9 cellular contexts compared by ENCODE assay signal in genomic region chr9:134327671-134328231, GRCh38. TPM values are rescaled to one million over a fixed set of nuclear protein-coding genes. Genes with fewer than 3 reads are reported as not detected.
A peak's percentile ranks its signal among the peaks of the same experiment; 100 is the strongest.
DNase-seq lines count a peak whose midpoint lies in the region; ATAC-seq and TF ChIP-seq lines count a peak whose summit lies in the region.
"Had no signal": no experiment of that assay in that cellular context is flagged by ENCODE, and none has a peak within 500 bp of the region (broad histone marks: within the 10 kb centered on the region; RNA-seq: fewer than 3 reads in every experiment).

No MANE protein-coding gene starts in this region.

- POLR2A ChIA-PET in activated CD4-positive, alpha-beta T cell treated with anti-CD3 and anti-CD28 coated beads, Interleukin-2, amount 10 ng/mL, durations not matched to agents 7 days and 5 days (lab: Charles Lee): no interaction called here

- no peak overlapping the region for H3K27ac Mint-ChIP-seq in activated CD4-positive, alpha-beta T cell treated with anti-CD3 and anti-CD28 coated beads, Interleukin-2, amount 10 ng/mL, durations not matched to agents 7 days and 5 days
- H3K27ac Mint-ChIP-seq: natural killer cell treated with Interleukin-12 subunit alpha and Interleukin-12 subunit beta and Interleukin-15 and Interleukin-18, amount 100 ng/mL, for 72 hours had no signal

- H3K9me3 Mint-ChIP-seq in activated CD4-positive, alpha-beta T cell treated with anti-CD3 and anti-CD28 coated beads, Interleukin-2, amount 10 ng/mL, durations not matched to agents 7 days and 5 days: no peaks in the 10 kb centered on the region
- H3K9me3 Mint-ChIP-seq: natural killer cell treated with Interleukin-12 subunit alpha and Interleukin-12 subunit beta and Interleukin-15 and Interleukin-18, amount 100 ng/mL, for 72 hours had no signal

- H3K27ac ChIP-seq in C4-2B (peak overlapping the region; percentile 91), RWPE2 (ENCODE audit: poor library complexity, severe bottlenecking) (peak overlapping the region; percentile 75), osteoblast (ENCODE audit: low read depth, low read length) (peak overlapping the region; percentile 85)

- ATAC-seq in RWPE2 (ENCODE audit: low read depth) (no peak), HG03469 (IDR thresholded peaks at IDR 0.05; ENCODE audit: unreplicated experiment) (no peak), HG03460 (IDR thresholded peaks at IDR 0.05; ENCODE audit: unreplicated experiment) (no peak)
- ATAC-seq: natural killer cell treated with Interleukin-12 subunit alpha and Interleukin-12 subunit beta and Interleukin-15 and Interleukin-18, amount 100 ng/mL, for 72 hours had no signal

- DNase-seq in RWPE2 (ENCODE audit: low spot score) (no peak), foreskin fibroblast (peak in 1 of 2 donors; percentile 44), osteoblast (ENCODE audit: insufficient read length, low spot score, missing footprints) (peak; percentile 88), nucleus accumbens (lab: John Stamatoyannopoulos, UW) (no peak)
- DNase-seq in activated CD4-positive, alpha-beta T cell treated with anti-CD3 and anti-CD28 coated beads, Interleukin-2, amount 10 ng/mL, durations not matched to agents 7 days and 5 days: no peak

- peaks cover 58% of the 10 kb centered on the region for H4K20me1 ChIP-seq in osteoblast (ENCODE audit: insufficient read depth, low read length)

- H3K36me3 ChIP-seq in RWPE2 (ENCODE audit: low read depth) (peaks cover 6% of the 10 kb centered on the region; the same call in 1 of the 2 replicates), osteoblast (ENCODE audit: insufficient read depth, low read length) (no peaks in the 10 kb centered on the region)

- no peak overlapping the region for H2AFZ ChIP-seq in osteoblast (ENCODE audit: low read length)

- TF ChIP-seq CTCF in C4-2B (conservative IDR thresholded peaks at IDR 0.05): no peak
- TF ChIP-seq CTCF in RWPE2 (IDR thresholded peaks at IDR 0.05; ENCODE audit: poor library complexity, severe bottlenecking): no peak
- TF ChIP-seq CTCF in foreskin fibroblast (IDR thresholded peaks at IDR 0.05; ENCODE audit: low read depth, low read length): no peak
- no peak for TF ChIP-seq CTCF in osteoblast (IDR thresholded peaks at IDR 0.05; ENCODE audit: extremely low read depth, low read depth, low read length)

- H3K36me3 Mint-ChIP-seq in activated CD4-positive, alpha-beta T cell treated with anti-CD3 and anti-CD28 coated beads, Interleukin-2, amount 10 ng/mL, durations not matched to agents 7 days and 5 days (ENCODE audit: low read depth): no peaks in the 10 kb centered on the region
- H3K36me3 Mint-ChIP-seq: natural killer cell treated with Interleukin-12 subunit alpha and Interleukin-12 subunit beta and Interleukin-15 and Interleukin-18, amount 100 ng/mL, for 72 hours had no signal

- CTCF ChIA-PET in activated CD4-positive, alpha-beta T cell treated with anti-CD3 and anti-CD28 coated beads, Interleukin-2, amount 10 ng/mL, durations not matched to agents 7 days and 5 days (lab: Charles Lee): interaction anchor here (0.6 to 1.1 kb wide), 4 partner anchors 59 to 1874 kb away, joined by 3 to 4 read pairs (median 4); no protein-coding TSS in a partner anchor

- H3K79me2 ChIP-seq in osteoblast (ENCODE audit: insufficient read depth, low read length): peaks cover 59% of the 10 kb centered on the region

- no peak overlapping the region for H3K4me3 Mint-ChIP-seq in activated CD4-positive, alpha-beta T cell treated with anti-CD3 and anti-CD28 coated beads, Interleukin-2, amount 10 ng/mL, durations not matched to agents 7 days and 5 days

- peak overlapping the region; percentile 95 for H3K4me3 ChIP-seq in RWPE2 (ENCODE audit: severe bottlenecking)
- peak overlapping the region; percentile 74 to 79 for H3K4me3 ChIP-seq in foreskin fibroblast (ENCODE audit: low read depth in 1 of 2, low read length in 2 of 2)
- H3K4me3 ChIP-seq in osteoblast (ENCODE audit: insufficient read depth, low read length): peak overlapping the region; percentile 84

- peaks cover 35% of the 10 kb centered on the region for H3K27me3 Mint-ChIP-seq in activated CD4-positive, alpha-beta T cell treated with anti-CD3 and anti-CD28 coated beads, Interleukin-2, amount 10 ng/mL, durations not matched to agents 7 days and 5 days
- H3K27me3 Mint-ChIP-seq: natural killer cell treated with Interleukin-12 subunit alpha and Interleukin-12 subunit beta and Interleukin-15 and Interleukin-18, amount 100 ng/mL, for 72 hours had no signal

- peaks cover 3% of the 10 kb centered on the region for H3K4me1 Mint-ChIP-seq in activated CD4-positive, alpha-beta T cell treated with anti-CD3 and anti-CD28 coated beads, Interleukin-2, amount 10 ng/mL, durations not matched to agents 7 days and 5 days

- H3K4me2 ChIP-seq in osteoblast (ENCODE audit: insufficient read depth, low read length): peak overlapping the region; percentile 82

- no peaks in the 10 kb centered on the region for H3K9me3 ChIP-seq in RWPE2 (ENCODE audit: severe bottlenecking)
- no peaks in the 10 kb centered on the region for H3K9me3 ChIP-seq in osteoblast (ENCODE audit: low read depth, low read length)

- H3K4me1 ChIP-seq in RWPE2 (ENCODE audit: insufficient read depth, poor library complexity, severe bottlenecking): peaks cover 45% of the 10 kb centered on the region
- peaks cover 43% of the 10 kb centered on the region for H3K4me1 ChIP-seq in osteoblast (ENCODE audit: insufficient read depth, low read length)

- H3K27me3 ChIP-seq in RWPE2 (ENCODE audit: insufficient read depth, poor library complexity, severe bottlenecking): no peaks in the 10 kb centered on the region
- no peaks in the 10 kb centered on the region for H3K27me3 ChIP-seq in osteoblast (ENCODE audit: insufficient read depth, low read length)

RNA-seq across cellular contexts. Expression of gene RXRA, which starts 1.5 kb away (rescaled TPM):
- total RNA-seq in osteoblast: 25.3 and 26.4 TPM in 2 replicates
- total RNA-seq in activated CD4-positive, alpha-beta T cell treated with anti-CD3 and anti-CD28 coated beads, Interleukin-2, amount 10 ng/mL, durations not matched to agents 7 days and 5 days: 1 to 10 TPM; 1.2 to 1.4 TPM

Comparison
In these comparisons a context has a peak if more than half of its experiments do, and no peak if none do; other contexts are left out.
1. RNA of gene RXRA, which starts 1.5 kb away (total RNA-seq): 25.3 to 26.4 TPM in osteoblast; 1.2 to 1.4 TPM in activated CD4-positive, alpha-beta T cell treated with anti-CD3 and anti-CD28 coated beads, Interleukin-2, amount 10 ng/mL, durations not matched to agents 7 days and 5 days; every median in the first group is over 10 times any median in the second.
2. Peak in every context shown above with its lines, with median percentiles within 50 percentile points of each other: H3K27ac ChIP-seq and H3K4me3 ChIP-seq.